ENCODE assay signal across 9 cellular contexts in genomic region chr22:24437820-24438328, GRCh38. TPM values are rescaled to one million over a fixed set of nuclear protein-coding genes. Genes with fewer than 3 reads are reported as not detected.
DNase-seq lines count a peak whose midpoint lies in the region; ATAC-seq and TF ChIP-seq lines count a peak whose summit lies in the region.
"Had no signal": no experiment of that assay in that cellular context is flagged by ENCODE, and none has a peak within 500 bp of the region (broad histone marks: within the 10 kb centered on the region; RNA-seq: fewer than 3 reads in every experiment).

No MANE protein-coding gene starts in this region.

- H3K27me3 ChIP-seq in BLaER1, result no peaks in the 10 kb centered on the region
- no peaks in the 10 kb centered on the region for H3K27me3 ChIP-seq in foreskin keratinocyte

- H4K20me1 ChIP-seq in BLaER1, result peaks cover 25% of the 10 kb centered on the region

- DNase-seq in RPMI7951 (ENCODE audit: low read depth) (peak; percentile 79), foreskin keratinocyte (peak in 1 of 2 donors; percentile 64), cerebellar cortex (ENCODE audit: low spot score) (no peak), NCI-H2107 treated with DMSO at 0.1 percent for 48 hours (lab: John Stamatoyannopoulos, UW; ENCODE audit: unreplicated experiment) (no peak), NOMO-1 treated with DMSO at 0.1 percent for 48 hours (lab: John Stamatoyannopoulos, UW; ENCODE audit: unreplicated experiment) (no peak)
- DNase-seq: NCI-H1092 had no signal

- H3K36me3 ChIP-seq in BLaER1, result no peaks in the 10 kb centered on the region

- no peaks in the 10 kb centered on the region for H3K9me3 ChIP-seq in BLaER1

- H3K9ac ChIP-seq in BLaER1, result no peak overlapping the region; the same call in 1 of the 2 replicates

- H3K4me2 ChIP-seq in BLaER1, result peak overlapping the region; percentile 98

- no peak overlapping the region for H3K4me3 ChIP-seq in BLaER1

- peak; percentile 63 for TF ChIP-seq CTCF in foreskin keratinocyte (conservative IDR thresholded peaks at IDR 0.05)

- H3K27ac ChIP-seq in BLaER1, result peak overlapping the region; percentile 54
- no peak overlapping the region for H3K27ac ChIP-seq in foreskin keratinocyte

- H3K4me1 ChIP-seq in BLaER1 (peaks cover 100% of the 10 kb centered on the region), foreskin keratinocyte (no peaks in the 10 kb centered on the region)

- peak; percentile 27 for ATAC-seq in GM18868 (IDR thresholded peaks at IDR 0.05; ENCODE audit: unreplicated experiment)
- ATAC-seq in foreskin keratinocyte, result peak; percentile 46
- no peak for ATAC-seq in HG03139 (IDR thresholded peaks at IDR 0.05; ENCODE audit: unreplicated experiment)

RNA-seq across cellular contexts. Expression of gene ADORA2A, which starts 10.5 kb away (rescaled TPM):
- 3.7 and 4.2 TPM in 2 replicates for total RNA-seq in RPMI7951 (2014; rRNA removed; shearing (Covaris generic))
- 0.25 and 0.44 TPM in 2 replicates for total RNA-seq in foreskin keratinocyte
- polyA plus RNA-seq in foreskin keratinocyte, result 0.19 and 0.32 TPM in 2 replicates

RNA-seq across cellular contexts. Expression of gene UPB1, which starts 57.3 kb away (rescaled TPM):
- total RNA-seq in RPMI7951 (2014; rRNA removed; shearing (Covaris generic)), result under 0.01 TPM in 1 of 2 replicates, not detected in the other
- not detected in 2 replicates for total RNA-seq in foreskin keratinocyte
- not detected in 2 replicates for polyA plus RNA-seq in foreskin keratinocyte
